11 cellular contexts compared by ENCODE assay signal in genomic region chr19:55923556-55923955, GRCh38. TPM values are rescaled to one million over a fixed set of nuclear protein-coding genes. Genes with fewer than 3 reads are reported as not detected.
"Had no signal": no experiment of that assay in that cellular context is flagged by ENCODE, and none has a peak within 500 bp of the region (broad histone marks: within the 10 kb centered on the region; RNA-seq: fewer than 3 reads in every experiment).

No MANE protein-coding gene starts in this region.

- H2AFZ ChIP-seq: GM23248, GM23338 had no signal

- H3K9ac ChIP-seq: GM23248 had no signal

- H3K27ac Mint-ChIP-seq: GM23338, H9, HFFc6 had no signal

- H3K27ac ChIP-seq: GM23248 had no signal

- DNase-seq: GM23248, GOT3, H7, H9, HCEC 1CT, HFFc6 had no signal

- H3K4me1 Mint-ChIP-seq: GM23338, H9 had no signal

- H3K4me2 ChIP-seq: GM23338 had no signal

- H3K4me3 Mint-ChIP-seq: GM23338, HFFc6 had no signal

- ATAC-seq: GM23338, HCT116 had no signal

- H3K9me3 ChIP-seq: HAP-1 had no signal

- H3K36me3 ChIP-seq: HAP-1 had no signal

- H3K4me1 ChIP-seq: HAP-1 had no signal

- H3K4me3 ChIP-seq: GM23248, GM23338, HAP-1 had no signal

RNA-seq across cellular contexts. Expression of gene NLRP13, which starts 8.6 kb away (rescaled TPM):
- total RNA-seq: GM23248, GM23338, H1, H4, H7, H9, HFFc6 had no signal
- polyA plus RNA-seq: GM23248, GM23338, H1 had no signal

RNA-seq across cellular contexts. Expression of gene NLRP8, which starts 24.1 kb away (rescaled TPM):
- total RNA-seq: GM23248, GM23338, H1, H4, H7, H9, HFFc6 had no signal
- polyA plus RNA-seq: GM23248, GM23338, H1 had no signal
